ENCODE assay signal across 8 cellular contexts in genomic region chr3:99817047-99817436, GRCh38. TPM values are rescaled to one million over a fixed set of nuclear protein-coding genes. Genes with fewer than 3 reads are reported as not detected.
DNase-seq lines count a peak whose midpoint lies in the region; ATAC-seq and TF ChIP-seq lines count a peak whose summit lies in the region.

No MANE protein-coding gene starts in this region.

- H4K20me1 ChIP-seq in hepatocyte (ENCODE audit: insufficient read depth, poor library complexity, severe bottlenecking) (no peaks in the 10 kb centered on the region), smooth muscle cell (ENCODE audit: low read depth) (no peaks in the 10 kb centered on the region)

- H3K4me2 ChIP-seq in hepatocyte (peak overlapping the region; percentile 85), smooth muscle cell (peak overlapping the region; percentile 88)

- no peak overlapping the region for H3K27ac ChIP-seq in hepatocyte
- H3K27ac ChIP-seq in smooth muscle cell (ENCODE audit: low read depth) = peak overlapping the region; percentile 88

- POLR2A ChIA-PET in BJ (lab: Charles Lee) = interaction anchor here (0.7 kb wide), 1 partner anchor 494 kb away, joined by 3 read pairs; no protein-coding TSS in a partner anchor

- H3K36me3 Mint-ChIP-seq in HFFc6 (ENCODE audit: low read depth) = no peaks in the 10 kb centered on the region
- peaks cover 19% of the 10 kb centered on the region for H3K36me3 Mint-ChIP-seq in activated T-helper 2 cell treated with anti-CD3 and anti-CD28 coated beads, Interferon-gamma antibody, Interleukin-2, Interleukin-4, amounts not matched to agents 10 μg/mL and 5 μg/mL and 100 μg/mL, durations not matched to agents 14 hours and 24 hours and 36 hours (ENCODE audit: low read depth)

- H3K4me3 ChIP-seq in BJ (ENCODE audit: low read depth, low read length) (peak overlapping the region; percentile 74), hepatocyte (peak overlapping the region; percentile 73), smooth muscle cell (peak overlapping the region; percentile 64)

- H3K9me3 ChIP-seq in hepatocyte (ENCODE audit: low read depth) = no peaks in the 10 kb centered on the region
- H3K9me3 ChIP-seq in smooth muscle cell (replicated peaks; ENCODE audit: low read depth) = no peaks in the 10 kb centered on the region

- CTCF ChIA-PET in BJ (lab: Yijun Ruan, JAX) = interaction anchor here (0.7 to 2.0 kb wide), 3 partner anchors 9 to 916 kb away, joined by 3 to 12 read pairs (median 4); partner anchors contain the start of gene DCBLD2

- intact Hi-C loops in activated T-helper 2 cell treated with anti-CD3 and anti-CD28 coated beads, Interferon-gamma antibody, Interleukin-2, Interleukin-4, amounts not matched to agents 10 μg/mL and 5 μg/mL and 100 μg/mL, durations not matched to agents 14 hours and 24 hours and 36 hours (cut with micrococcal nuclease) = loop anchor here (1.0 to 5.0 kb wide), 3 partner anchors 8 to 895 kb away; partner anchors contain the start of gene TBC1D23

- H3K27me3 ChIP-seq in BJ (ENCODE audit: control insufficient read depth, insufficient read depth, low read length) = peaks cover under 1% of the 10 kb centered on the region; the same call in 1 of the 2 replicates
- no peaks in the 10 kb centered on the region for H3K27me3 ChIP-seq in hepatocyte
- H3K27me3 ChIP-seq in smooth muscle cell (ENCODE audit: low read depth) = no peaks in the 10 kb centered on the region

- peak overlapping the region; percentile 97 for H3K4me3 Mint-ChIP-seq in HFFc6
- H3K4me3 Mint-ChIP-seq in activated T-helper 2 cell treated with anti-CD3 and anti-CD28 coated beads, Interferon-gamma antibody, Interleukin-2, Interleukin-4, amounts not matched to agents 10 μg/mL and 5 μg/mL and 100 μg/mL, durations not matched to agents 14 hours and 24 hours and 36 hours (ENCODE audit: low read depth) = peak overlapping the region; percentile 95

- peak overlapping the region; percentile 99 for H3K27ac Mint-ChIP-seq in HFFc6
- H3K27ac Mint-ChIP-seq in activated T-helper 2 cell treated with anti-CD3 and anti-CD28 coated beads, Interferon-gamma antibody, Interleukin-2, Interleukin-4, amounts not matched to agents 10 μg/mL and 5 μg/mL and 100 μg/mL, durations not matched to agents 14 hours and 24 hours and 36 hours = peak overlapping the region; percentile 96

- H3K4me1 ChIP-seq in hepatocyte (ENCODE audit: insufficient read depth) = peaks cover 9% of the 10 kb centered on the region
- peaks cover 10% of the 10 kb centered on the region for H3K4me1 ChIP-seq in smooth muscle cell (ENCODE audit: low read depth)

- no peak for DNase-seq in BJ (ENCODE audit: low read depth)
- no peak for DNase-seq in HFFc6
- no peak for DNase-seq in activated T-helper 2 cell treated with anti-CD3 and anti-CD28 coated beads, Interferon-gamma antibody, Interleukin-2, Interleukin-4, amounts not matched to agents 10 μg/mL and 5 μg/mL and 100 μg/mL, durations not matched to agents 14 hours and 24 hours and 36 hours (ENCODE audit: low spot score)
- no peak for DNase-seq in hepatocyte (ENCODE audit: low spot score)
- no peak for DNase-seq in smooth muscle cell (lab: John Stamatoyannopoulos, UW; ENCODE audit: unreplicated experiment)
- no peak for DNase-seq in NCI-H226
- DNase-seq in effector CD4-positive, alpha-beta T cell = no peak

- ATAC-seq in HG02884 (IDR thresholded peaks at IDR 0.05; ENCODE audit: unreplicated experiment) = no peak

- H2AFZ ChIP-seq in hepatocyte (peak overlapping the region; percentile 82), smooth muscle cell (ENCODE audit: low read depth) (peak overlapping the region; percentile 86)

- H3K9ac ChIP-seq in smooth muscle cell (ENCODE audit: low read depth) = peak overlapping the region; percentile 95

- H3K27me3 Mint-ChIP-seq in HFFc6 (ENCODE audit: insufficient read depth) = peaks cover 7% of the 10 kb centered on the region
- H3K27me3 Mint-ChIP-seq in activated T-helper 2 cell treated with anti-CD3 and anti-CD28 coated beads, Interferon-gamma antibody, Interleukin-2, Interleukin-4, amounts not matched to agents 10 μg/mL and 5 μg/mL and 100 μg/mL, durations not matched to agents 14 hours and 24 hours and 36 hours (ENCODE audit: low read depth) = peaks cover 4% of the 10 kb centered on the region

- H3K79me2 ChIP-seq in hepatocyte (peaks cover 25% of the 10 kb centered on the region), smooth muscle cell (ENCODE audit: low read depth) (peaks cover 16% of the 10 kb centered on the region)

- H3F3A ChIP-seq in smooth muscle cell (ENCODE audit: low read depth) = no peaks in the 10 kb centered on the region

- H3K9me3 Mint-ChIP-seq in HFFc6 = no peaks in the 10 kb centered on the region
- H3K9me3 Mint-ChIP-seq in activated T-helper 2 cell treated with anti-CD3 and anti-CD28 coated beads, Interferon-gamma antibody, Interleukin-2, Interleukin-4, amounts not matched to agents 10 μg/mL and 5 μg/mL and 100 μg/mL, durations not matched to agents 14 hours and 24 hours and 36 hours = no peaks in the 10 kb centered on the region

- TF ChIP-seq CTCF in BJ (IDR thresholded peaks at IDR 0.05; ENCODE audit: insufficient read depth, low read depth, low read length) = no peak
- TF ChIP-seq CTCF in HFFc6 (IDR thresholded peaks at IDR 0.05) = no peak
- TF ChIP-seq CTCF in hepatocyte (IDR thresholded peaks at IDR 0.05; ENCODE audit: poor library complexity) = no peak
- TF ChIP-seq CTCF in smooth muscle cell (IDR thresholded peaks at IDR 0.05; ENCODE audit: borderline replicate concordance, insufficient read depth, poor library complexity, severe bottlenecking) = no peak

- no peaks in the 10 kb centered on the region for H3K9me2 ChIP-seq in hepatocyte (replicated peaks; ENCODE audit: insufficient read depth)

- 4% methylated on average over 15 of the region's 15 CpGs for WGBS in hepatocyte (ENCODE audit: low lambda C conversion rate, missing lambda C conversion rate)
- 5% methylated on average over 14 of the region's 15 CpGs for WGBS in smooth muscle cell (ENCODE audit: low lambda C conversion rate)

- H3K4me1 Mint-ChIP-seq in HFFc6 (ENCODE audit: low read depth) = peaks cover 21% of the 10 kb centered on the region
- H3K4me1 Mint-ChIP-seq in activated T-helper 2 cell treated with anti-CD3 and anti-CD28 coated beads, Interferon-gamma antibody, Interleukin-2, Interleukin-4, amounts not matched to agents 10 μg/mL and 5 μg/mL and 100 μg/mL, durations not matched to agents 14 hours and 24 hours and 36 hours (ENCODE audit: low read depth) = peaks cover 40% of the 10 kb centered on the region

- H3K36me3 ChIP-seq in BJ (ENCODE audit: control insufficient read depth, insufficient read depth, low read length) (no peaks in the 10 kb centered on the region), hepatocyte (replicated peaks; ENCODE audit: insufficient read depth, low read depth) (no peaks in the 10 kb centered on the region), smooth muscle cell (ENCODE audit: low read depth) (no peaks in the 10 kb centered on the region)

RNA-seq across cellular contexts. Expression of gene CMSS1, which starts 0.6 kb away (rescaled TPM):
- 6.7 and 12.4 TPM in 2 replicates for polyA plus RNA-seq in BJ (2011; rRNA removed)
- 5.0 and 6.1 TPM in 2 replicates for polyA minus RNA-seq in BJ (2011; rRNA and poly(A)+ RNA removed)
- total RNA-seq in HFFc6 (2021; fragmentation: NEBNext Ultra II Directional; extraction: Animal tissue kit (Norgen Biotek cat#: 25700)) = 10 to 100 TPM; 27.8 to 47.0 (median 38.1) TPM
- 138 and 143 TPM in 2 replicates for total RNA-seq in activated T-helper 2 cell treated with anti-CD3 and anti-CD28 coated beads, Interferon-gamma antibody, Interleukin-2, Interleukin-4, amounts not matched to agents 10 μg/mL and 5 μg/mL and 100 μg/mL, durations not matched to agents 14 hours and 24 hours and 36 hours
- total RNA-seq in hepatocyte = 6.9 and 11.8 TPM in 2 replicates
- 17.0 and 19.2 TPM in 2 replicates for polyA plus RNA-seq in hepatocyte
- 11.6 and 19.2 TPM in 2 replicates for total RNA-seq in smooth muscle cell
- polyA plus RNA-seq in smooth muscle cell = 19.7 and 24.1 TPM in 2 replicates
